In the genomic region with DNA sequence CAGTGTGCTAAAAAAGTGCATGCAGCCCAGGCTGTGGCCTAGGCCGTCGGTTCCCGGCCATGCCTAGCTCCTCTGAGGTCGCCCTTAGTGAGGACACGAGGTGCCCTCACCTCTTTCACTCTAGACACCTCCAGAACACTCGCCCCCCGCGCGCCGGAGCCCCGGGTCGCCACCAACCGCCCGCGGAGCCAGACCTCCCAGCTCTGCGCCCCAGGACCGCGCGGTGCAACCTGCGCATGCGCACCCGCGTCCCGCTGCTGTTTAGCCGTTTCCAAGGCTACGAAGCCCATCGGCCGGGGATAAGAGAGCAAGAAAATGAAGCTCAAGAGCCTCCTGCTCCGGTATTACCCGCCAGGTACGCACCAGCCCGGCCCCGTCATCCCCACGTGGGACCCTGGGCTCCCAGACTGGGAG, we compare ENCODE assay signal across 8 cellular contexts. TPM values are rescaled to one million over a fixed set of nuclear protein-coding genes. Genes with fewer than 3 reads are reported as not detected.
A peak's percentile ranks its signal among the peaks of the same experiment; 100 is the strongest.
DNase-seq lines count a peak whose midpoint lies in the region; ATAC-seq and TF ChIP-seq lines count a peak whose summit lies in the region.

A gene with protein sequence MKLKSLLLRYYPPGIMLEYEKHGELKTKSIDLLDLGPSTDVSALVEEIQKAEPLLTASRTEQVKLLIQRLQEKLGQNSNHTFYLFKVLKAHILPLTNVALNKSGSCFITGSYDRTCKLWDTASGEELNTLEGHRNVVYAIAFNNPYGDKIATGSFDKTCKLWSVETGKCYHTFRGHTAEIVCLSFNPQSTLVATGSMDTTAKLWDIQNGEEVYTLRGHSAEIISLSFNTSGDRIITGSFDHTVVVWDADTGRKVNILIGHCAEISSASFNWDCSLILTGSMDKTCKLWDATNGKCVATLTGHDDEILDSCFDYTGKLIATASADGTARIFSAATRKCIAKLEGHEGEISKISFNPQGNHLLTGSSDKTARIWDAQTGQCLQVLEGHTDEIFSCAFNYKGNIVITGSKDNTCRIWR (plus strand): TSS at position 257 of the 414 bp plus-strand sequence. CDS start 59 bp downstream, at position 316.

- H3K36me3 ChIP-seq in NT2/D1 (ENCODE audit: insufficient read depth, insufficient read length, low read length) (no peaks in the 10 kb centered on the region), cardiac muscle cell (no peaks in the 10 kb centered on the region)

- peaks cover 1% of the 10 kb centered on the region for H3K4me1 Mint-ChIP-seq in activated naive CD8-positive, alpha-beta T cell treated with anti-CD3 and anti-CD28 coated beads, Interleukin-2, amount 10 ng/mL, durations not matched to agents 7 days and 5 days

- intact Hi-C loops in posterior vena cava (cut with DNase I) = no loop called here

- H3K4me3 Mint-ChIP-seq in activated naive CD8-positive, alpha-beta T cell treated with anti-CD3 and anti-CD28 coated beads, Interleukin-2, amount 10 ng/mL, durations not matched to agents 7 days and 5 days = no peak within 1 kb of the TSS

- no peak within 1 kb of the TSS for H3K27ac ChIP-seq in cardiac muscle cell

- TF ChIP-seq CTCF in cardiac muscle cell (IDR thresholded peaks at IDR 0.05; ENCODE audit: low read depth, low read length) = no peak

- DNase-seq in NCI-H82 (lab: John Stamatoyannopoulos, UW) (peak; percentile 77), NCI-H82 treated with DMSO at 0.1 percent for 48 hours (lab: John Stamatoyannopoulos, UW; ENCODE audit: unreplicated experiment) (no peak), NT2/D1 (ENCODE audit: low read depth, low spot score) (peak; percentile 42), cardiac muscle cell (ENCODE audit: low read depth in 1 of 2, low spot score in 1 of 2) (peak; percentile 85 to 88), posterior vena cava (ENCODE audit: low spot score) (peak; percentile 91), pons (ENCODE audit: low spot score) (no peak), RPMI8226 (no peak)
- DNase-seq in activated naive CD8-positive, alpha-beta T cell treated with anti-CD3 and anti-CD28 coated beads, Interleukin-2, amount 10 ng/mL, durations not matched to agents 7 days and 5 days = peak; percentile 60

- H3K27ac Mint-ChIP-seq in activated naive CD8-positive, alpha-beta T cell treated with anti-CD3 and anti-CD28 coated beads, Interleukin-2, amount 10 ng/mL, durations not matched to agents 7 days and 5 days = no peak within 1 kb of the TSS

- H3K9me3 ChIP-seq in NT2/D1 (ENCODE audit: insufficient read depth, low read length) = no peaks in the 10 kb centered on the region
- H3K9me3 ChIP-seq in cardiac muscle cell (ENCODE audit: low read depth) = no peaks in the 10 kb centered on the region

- H3K27me3 ChIP-seq in NT2/D1 (ENCODE audit: insufficient read depth, insufficient read length) (peaks cover 14% of the 10 kb centered on the region), cardiac muscle cell (peaks cover 11% of the 10 kb centered on the region)

- POLR2A ChIA-PET in activated naive CD8-positive, alpha-beta T cell treated with anti-CD3 and anti-CD28 coated beads, Interleukin-2, amount 10 ng/mL, durations not matched to agents 7 days and 5 days (lab: Charles Lee) = no interaction called here

- H3K9ac ChIP-seq in NT2/D1 (ENCODE audit: insufficient read length, low read depth) = peak within 1 kb of the TSS; percentile 84

- ATAC-seq in activated naive CD8-positive, alpha-beta T cell treated with anti-CD3 and anti-CD28 coated beads, Interleukin-2, amount 10 ng/mL, durations not matched to agents 7 days and 5 days (ENCODE audit: low read depth) = peak; percentile 83

- H3K4me3 ChIP-seq in NT2/D1 (ENCODE audit: insufficient read length, low read depth) = peak within 1 kb of the TSS; percentile 42
- H3K4me3 ChIP-seq in cardiac muscle cell = peak within 1 kb of the TSS; percentile 32

- no peaks in the 10 kb centered on the region for H3K4me1 ChIP-seq in NT2/D1 (ENCODE audit: insufficient read depth, insufficient read length)
- no peaks in the 10 kb centered on the region for H3K4me1 ChIP-seq in cardiac muscle cell (ENCODE audit: low read depth)

- no peaks in the 10 kb centered on the region for H3K36me3 Mint-ChIP-seq in activated naive CD8-positive, alpha-beta T cell treated with anti-CD3 and anti-CD28 coated beads, Interleukin-2, amount 10 ng/mL, durations not matched to agents 7 days and 5 days

- H3K27me3 Mint-ChIP-seq in activated naive CD8-positive, alpha-beta T cell treated with anti-CD3 and anti-CD28 coated beads, Interleukin-2, amount 10 ng/mL, durations not matched to agents 7 days and 5 days = peaks cover 20% of the 10 kb centered on the region

- no peaks in the 10 kb centered on the region for H3K9me3 Mint-ChIP-seq in activated naive CD8-positive, alpha-beta T cell treated with anti-CD3 and anti-CD28 coated beads, Interleukin-2, amount 10 ng/mL, durations not matched to agents 7 days and 5 days

RNA-seq across cellular contexts. Expression of the gene that starts here (rescaled TPM):
- not detected for total RNA-seq in activated naive CD8-positive, alpha-beta T cell treated with anti-CD3 and anti-CD28 coated beads, Interleukin-2, amount 10 ng/mL, durations not matched to agents 7 days and 5 days
- total RNA-seq in cardiac muscle cell (0.46 and 0.57 TPM in 2 replicates), posterior vena cava (under 1 TPM in 1 of 2 donors, not detected in 1; 0.37 TPM)
- polyA plus RNA-seq in cardiac muscle cell = 0.59 TPM in 1 of 2 replicates, not detected in the other

Comparison
In these comparisons a context has a peak if more than half of its experiments do, and no peak if none do; other contexts are left out.
1. DNase-seq: peak in NCI-H82 (single experiment) and NT2/D1 (single experiment); none in NCI-H82 treated with DMSO at 0.1 percent for 48 hours (single experiment), pons (single experiment) and RPMI8226 (single experiment).
2. Peak in DNase-seq and ATAC-seq in activated naive CD8-positive, alpha-beta T cell treated with anti-CD3 and anti-CD28 coated beads, Interleukin-2, amount 10 ng/mL, durations not matched to agents 7 days and 5 days; RNA of the gene not detected or under 1 TPM.
3. Peak in DNase-seq and H3K4me3 ChIP-seq in cardiac muscle cell; RNA of the gene not detected or under 1 TPM.
4. Peak in DNase-seq in posterior vena cava; RNA of the gene not detected or under 1 TPM.